ENCODE assay signal across 26 cellular contexts in genomic region chr1:154000420-154000819, GRCh38.
"Had no signal": no experiment of that assay in that cellular context is flagged by ENCODE, and none has a peak within 500 bp of the region (broad histone marks: within the 10 kb centered on the region; RNA-seq: fewer than 3 reads in every experiment).

No MANE protein-coding gene starts in this region.

- ATAC-seq: activated CD8-positive, alpha-beta memory T cell treated with anti-CD3 and anti-CD28 coated beads, Interleukin-2, amount 10 ng/mL, durations not matched to agents 7 days and 5 days had no signal

- H3K9me3 ChIP-seq: ascending aorta had no signal

- H3K4me1 ChIP-seq: ascending aorta had no signal

- FAIRE-seq: TTC549 had no signal

- H3K4me3 Mint-ChIP-seq: activated B cell treated with CpG ODN at 0.5 μM for 24 hours; activated CD4-positive, alpha-beta T cell treated with anti-CD3 and anti-CD28 coated beads, Interleukin-2, amount 10 ng/mL, durations not matched to agents 24 days and 14 days; activated CD8-positive, alpha-beta memory T cell treated with anti-CD3 and anti-CD28 coated beads, Interleukin-2, amount 10 ng/mL, durations not matched to agents 7 days and 5 days; activated naive CD4-positive, alpha-beta T cell treated with anti-CD3 and anti-CD28 coated beads, Interleukin-2, amount 50 U/mL, for 24 hours; activated T-cell treated with anti-CD3 and anti-CD28 coated beads, Interleukin-2, amount 50 U/mL, for 24 hours; activated T-helper 1 cell treated with anti-CD3 and anti-CD28 coated beads, Interleukin-12 subunit alpha, Interleukin-12 subunit beta, Interleukin-2, Interleukin-4 antibody, amounts not matched to agents 30 ng/mL and 10 ng/mL and 1 ng/mL, durations not matched to agents 14 hours and 24 hours and 36 hours; brain; central memory CD8-positive, alpha-beta T cell had no signal

- H3K4me1 Mint-ChIP-seq: activated CD4-positive, alpha-beta T cell treated with anti-CD3 and anti-CD28 coated beads, Interleukin-2, amount 10 ng/mL, durations not matched to agents 24 days and 14 days; brain had no signal

- H3K9me3 Mint-ChIP-seq: activated B cell treated with CpG ODN at 0.5 μM for 24 hours; activated CD4-positive, alpha-beta T cell treated with anti-CD3 and anti-CD28 coated beads, Interleukin-2, amount 10 ng/mL, durations not matched to agents 24 days and 14 days; activated naive CD4-positive, alpha-beta T cell treated with anti-CD3 and anti-CD28 coated beads, Interleukin-2, amount 50 U/mL, for 24 hours; activated T-cell treated with anti-CD3 and anti-CD28 coated beads, Interleukin-2, amount 50 U/mL, for 24 hours; activated T-helper 1 cell treated with anti-CD3 and anti-CD28 coated beads, Interleukin-12 subunit alpha, Interleukin-12 subunit beta, Interleukin-2, Interleukin-4 antibody, amounts not matched to agents 30 ng/mL and 10 ng/mL and 1 ng/mL, durations not matched to agents 14 hours and 24 hours and 36 hours; brain; central memory CD8-positive, alpha-beta T cell had no signal

- DNase-seq: activated B cell treated with CpG ODN at 0.5 μM for 24 hours; activated CD4-positive, alpha-beta T cell treated with anti-CD3 and anti-CD28 coated beads for 1 hour; activated CD4-positive, alpha-beta T cell treated with anti-CD3 and anti-CD28 coated beads, Interleukin-2, amount 10 ng/mL, durations not matched to agents 24 days and 14 days; activated CD4-positive, alpha-beta T cell treated with anti-CD3 and anti-CD28 coated beads, Interleukin-2, amount 50 U/mL, for 48 hours; activated CD8-positive, alpha-beta memory T cell treated with anti-CD3 and anti-CD28 coated beads, Interleukin-2, amount 10 ng/mL, durations not matched to agents 7 days and 5 days; activated effector memory CD4-positive, alpha-beta T cell treated with Interleukin-2 at 50 U/mL for 16 hours; activated naive CD4-positive, alpha-beta T cell; activated T-cell treated with anti-CD3 and anti-CD28 coated beads, Interleukin-2, amount 50 U/mL, for 24 hours; amniotic stem cell; MV-4-11; NCI-H1092 treated with DMSO at 0.1 percent for 48 hours; NCI-H1417 treated with DMSO at 0.1 percent for 48 hours; NCI-H1694; NCI-H2029 treated with DMSO at 0.1 percent for 48 hours; NCI-H510A treated with DMSO at 0.1 percent for 48 hours; NCI-H69; NK-92 treated with Interleukin-12 subunit alpha and Interleukin-12 subunit beta, amount 100 ng/mL, for 24 hours; SHP77 treated with DMSO at 0.1 percent for 48 hours; T-helper 2 cell; T1000 had no signal

- H3K27me3 ChIP-seq: ascending aorta had no signal

- H3K27me3 Mint-ChIP-seq: activated B cell treated with CpG ODN at 0.5 μM for 24 hours; activated CD4-positive, alpha-beta T cell treated with anti-CD3 and anti-CD28 coated beads, Interleukin-2, amount 10 ng/mL, durations not matched to agents 24 days and 14 days; activated CD8-positive, alpha-beta memory T cell treated with anti-CD3 and anti-CD28 coated beads, Interleukin-2, amount 10 ng/mL, durations not matched to agents 7 days and 5 days; activated naive CD4-positive, alpha-beta T cell treated with anti-CD3 and anti-CD28 coated beads, Interleukin-2, amount 50 U/mL, for 24 hours; activated T-cell treated with anti-CD3 and anti-CD28 coated beads, Interleukin-2, amount 50 U/mL, for 24 hours; central memory CD8-positive, alpha-beta T cell had no signal

- H3K27ac ChIP-seq: ascending aorta had no signal

- H3K27ac Mint-ChIP-seq: activated B cell treated with CpG ODN at 0.5 μM for 24 hours; activated CD4-positive, alpha-beta T cell treated with anti-CD3 and anti-CD28 coated beads, Interleukin-2, amount 10 ng/mL, durations not matched to agents 24 days and 14 days; activated CD8-positive, alpha-beta memory T cell treated with anti-CD3 and anti-CD28 coated beads, Interleukin-2, amount 10 ng/mL, durations not matched to agents 7 days and 5 days; activated naive CD4-positive, alpha-beta T cell treated with anti-CD3 and anti-CD28 coated beads, Interleukin-2, amount 50 U/mL, for 24 hours; activated T-cell treated with anti-CD3 and anti-CD28 coated beads, Interleukin-2, amount 50 U/mL, for 24 hours; activated T-helper 1 cell treated with anti-CD3 and anti-CD28 coated beads, Interleukin-12 subunit alpha, Interleukin-12 subunit beta, Interleukin-2, Interleukin-4 antibody, amounts not matched to agents 30 ng/mL and 10 ng/mL and 1 ng/mL, durations not matched to agents 14 hours and 24 hours and 36 hours; brain had no signal

- H3K4me3 ChIP-seq: ascending aorta had no signal
